Comparison of ENCODE assay signal across 12 cellular contexts in genomic region chr14:72665259-72665658, GRCh38.
DNase-seq lines count a peak whose midpoint lies in the region; ATAC-seq, FAIRE-seq and TF ChIP-seq lines count a peak whose summit lies in the region.
"Had no signal": no experiment of that assay in that cellular context is flagged by ENCODE, and none has a peak within 500 bp of the region (broad histone marks: within the 10 kb centered on the region; RNA-seq: fewer than 3 reads in every experiment).

No MANE protein-coding gene starts in this region.

- H3K27me3 ChIP-seq in MG63 (no peaks in the 10 kb centered on the region), pancreas (no peaks in the 10 kb centered on the region)

- TF ChIP-seq CTCF in pancreas (IDR thresholded peaks at IDR 0.05): no peak

- FAIRE-seq in pancreas (lab: Jason Lieb, UNC): no peak

- CTCF ChIA-PET in HEK293T (lab: Yijun Ruan, JAX): no interaction called here

- DNase-seq in GM03348 (ENCODE audit: low spot score) (peak; percentile 79), MG63 (peak; percentile 45), dedifferentiated amniotic fluid mesenchymal stem cell (ENCODE audit: extremely low spot score) (peak; percentile 91), pancreas (no peak), HEK293T (ENCODE audit: extremely low spot score) (no peak), C1 segment of cervical spinal cord (lab: John Stamatoyannopoulos, UW) (no peak)
- DNase-seq: effector memory CD8-positive, alpha-beta T cell; right cardiac atrium; stimulated activated CD8-positive, alpha-beta memory T cell treated with anti-CD3 and anti-CD28 coated beads, Interleukin-4, amount 100 ng/mL, for 48 hours had no signal

- H3K36me3 ChIP-seq in MG63 (peaks cover 14% of the 10 kb centered on the region), pancreas (no peaks in the 10 kb centered on the region)

- ATAC-seq in pancreas (peak; percentile 80 to 85 (median 82)), GM18502 (IDR thresholded peaks at IDR 0.05; ENCODE audit: poor library complexity, unreplicated experiment) (no peak), HG02840 (IDR thresholded peaks at IDR 0.05; ENCODE audit: low FRiP score, unreplicated experiment) (no peak)
- ATAC-seq: effector memory CD8-positive, alpha-beta T cell; right cardiac atrium had no signal

- H3K4me1 ChIP-seq in pancreas: no peaks in the 10 kb centered on the region

- no peak overlapping the region for H3K27ac ChIP-seq in pancreas
- H3K27ac ChIP-seq: KMS-11 had no signal

- H3K9me3 ChIP-seq in MG63 (no peaks in the 10 kb centered on the region), pancreas (no peaks in the 10 kb centered on the region)

- WGBS in pancreas, 2 donors: 34 to 41% methylated on average over 3 of the region's 3 CpGs

- POLR2A ChIA-PET in HEK293T (lab: Yijun Ruan, JAX): no interaction called here

- intact Hi-C loops in pancreas (cut with DNase I): no loop called here

- H3K4me3 ChIP-seq in MG63: 0 out of 2 replicates have a peak overlapping the region, but pooled peaks have one; percentile 1
- H3K4me3 ChIP-seq in pancreas: no peak overlapping the region

TF ChIP-seq in HEK293T, 16 proteins besides CTCF, POLR2A, EP300 and RAD21:
- TF ChIP-seq SP1 (IDR thresholded peaks at IDR 0.05) (no peak), L3MBTL2 (conservative IDR thresholded peaks at IDR 0.05) (no peak), FOXM1 (IDR thresholded peaks at IDR 0.05; ENCODE audit: borderline replicate concordance) (no peak), TARDBP (IDR thresholded peaks at IDR 0.05) (no peak), BHLHE40 (IDR thresholded peaks at IDR 0.05; ENCODE audit: borderline replicate concordance) (no peak), ZNF384 (IDR thresholded peaks at IDR 0.05) (no peak), HDGF (IDR thresholded peaks at IDR 0.05; ENCODE audit: borderline replicate concordance) (no peak), PKNOX1 (IDR thresholded peaks at IDR 0.05) (no peak)

Comparison
In these comparisons a context has a peak if more than half of its experiments do, and no peak if none do; other contexts are left out.
1. DNase-seq: peak in GM03348 (single experiment), MG63 (single experiment) and dedifferentiated amniotic fluid mesenchymal stem cell (single experiment); none in pancreas (0 of 6), HEK293T (single experiment) and C1 segment of cervical spinal cord (0 of 14).
2. ATAC-seq: peak in pancreas (4 of 4); none in GM18502 (single experiment) and HG02840 (single experiment).